ENCODE assay signal across 8 cellular contexts in the genomic region with DNA sequence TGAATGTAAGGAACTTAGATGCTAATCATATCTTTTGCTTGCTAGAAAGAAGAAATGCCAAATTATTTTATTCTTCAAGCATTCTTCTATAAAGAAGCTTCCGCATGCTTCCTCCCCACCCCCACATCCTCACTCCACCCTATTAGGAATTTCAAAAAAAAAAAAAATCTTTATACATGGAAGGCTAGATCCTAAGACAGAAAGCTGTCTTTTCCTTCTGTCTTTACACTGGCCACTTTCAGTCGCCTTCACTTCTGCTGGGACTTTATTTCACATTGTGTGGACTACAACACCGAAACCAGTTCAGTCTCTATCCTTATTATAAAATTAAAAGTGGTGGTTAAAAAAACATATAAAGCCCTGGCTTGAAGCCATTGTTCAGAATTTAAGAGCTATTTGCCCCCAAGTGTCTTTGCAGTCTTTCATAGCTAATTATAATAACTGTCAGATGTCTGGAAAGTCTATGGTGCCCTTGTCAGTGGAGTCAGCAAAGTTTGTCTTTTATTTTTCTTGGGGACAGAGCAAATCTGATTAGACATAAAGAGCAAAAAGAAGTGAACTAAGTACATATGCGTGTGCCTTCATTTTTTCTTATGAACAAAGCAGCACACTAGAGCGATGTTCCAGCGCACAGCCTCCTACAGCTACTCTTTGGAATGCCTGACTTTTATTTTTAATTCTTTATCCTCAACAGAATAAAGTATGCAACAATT.
A peak's percentile ranks its signal among the peaks of the same experiment; 100 is the strongest.
DNase-seq lines count a peak whose midpoint lies in the region; ATAC-seq, FAIRE-seq and TF ChIP-seq lines count a peak whose summit lies in the region.

No MANE protein-coding gene starts in this region.

- H3F3A ChIP-seq in GM23248 (ENCODE audit: insufficient read depth): peaks cover 32% of the 10 kb centered on the region

- no peak overlapping the region for H3K14ac ChIP-seq in trophoblast cell (ENCODE audit: low read length)

- no peaks in the 10 kb centered on the region for H3K27me3 ChIP-seq in GM23248 (replicated peaks; ENCODE audit: insufficient read depth)
- H3K27me3 ChIP-seq in trophoblast cell (ENCODE audit: insufficient read depth, low read length): no peaks in the 10 kb centered on the region

- peaks cover 3% of the 10 kb centered on the region for H3K79me1 ChIP-seq in trophoblast cell (ENCODE audit: low read length)

- WGBS in GM23248 (ENCODE audit: low coverage in 1 of 2, low lambda C conversion rate in 2 of 2, missing lambda C conversion rate in 2 of 2), 2 experiments: 1% methylated on average over 6 of the region's 6 CpGs
- no CpG with 5 or more reads among the region's 6 CpGs for WGBS in trophoblast cell (ENCODE audit: extremely low coverage, insufficient coverage, insufficient read length)

- no peak overlapping the region for H3K23ac ChIP-seq in trophoblast cell (ENCODE audit: low read length)

- peak overlapping the region; percentile 98 for H3K4me2 ChIP-seq in GM23248 (ENCODE audit: unreplicated experiment)
- peak overlapping the region; percentile 55 for H3K4me2 ChIP-seq in trophoblast cell (ENCODE audit: low read length)

- no peak overlapping the region for H2BK5ac ChIP-seq in trophoblast cell (ENCODE audit: low read depth, low read length, poor library complexity)

- H4K20me1 ChIP-seq in GM23248 (ENCODE audit: insufficient read depth): no peaks in the 10 kb centered on the region

- H3K4me1 ChIP-seq in GM23248 (ENCODE audit: insufficient read depth) (peaks cover 18% of the 10 kb centered on the region), trophoblast cell (ENCODE audit: control insufficient read depth in 1 of 2, insufficient read depth in 2 of 2, low read length in 2 of 2) (no peaks in the 10 kb centered on the region)

- peak overlapping the region; percentile 49 for H3K27ac ChIP-seq in GM23248
- no peak overlapping the region for H3K27ac ChIP-seq in trophoblast cell (ENCODE audit: low read depth, low read length)

- ATAC-seq in GM19463 (IDR thresholded peaks at IDR 0.05; ENCODE audit: unreplicated experiment): no peak

- H2BK120ac ChIP-seq in trophoblast cell (ENCODE audit: insufficient read depth, low read length, poor library complexity): peak overlapping the region; percentile 17

- no peak overlapping the region for H4K8ac ChIP-seq in trophoblast cell (ENCODE audit: low read depth, low read length)

- TF ChIP-seq CTCF in AG10803 (conservative IDR thresholded peaks at IDR 0.05; ENCODE audit: low read length): no peak

- DNase-seq in AG10803 (ENCODE audit: low read depth) (peak; percentile 50), GM23248 (peak; percentile 68), SW480 (ENCODE audit: low spot score) (peak; percentile 37), fibroblast of peridontal ligament (ENCODE audit: extremely low read depth) (peak; percentile 59), trophoblast cell (no peak), H54 (ENCODE audit: insufficient read length, low spot score) (no peak)
- DNase-seq in effector CD8-positive, alpha-beta T cell (lab: John Stamatoyannopoulos, UW): no peak

- H2BK12ac ChIP-seq in trophoblast cell (ENCODE audit: low read length): no peak overlapping the region

- no peak for FAIRE-seq in H54 (lab: Jason Lieb, UNC)

- H3K4ac ChIP-seq in trophoblast cell (ENCODE audit: low read depth, low read length): no peak overlapping the region

- no peaks in the 10 kb centered on the region; the same call in 1 of the 2 replicates for H3K9me2 ChIP-seq in GM23248 (ENCODE audit: insufficient read depth)

- in situ Hi-C loops in GM23248 (cut with MboI): no loop called here

- H3K9ac ChIP-seq in GM23248 (peak overlapping the region; percentile 77), trophoblast cell (ENCODE audit: low read length) (no peak overlapping the region)

- H3K18ac ChIP-seq in trophoblast cell (ENCODE audit: low read length): no peak overlapping the region

- H3K79me2 ChIP-seq in GM23248 (ENCODE audit: insufficient read depth): peaks cover 39% of the 10 kb centered on the region
- peaks cover 2% of the 10 kb centered on the region for H3K79me2 ChIP-seq in trophoblast cell (ENCODE audit: control insufficient read depth, insufficient read depth, low read length, poor library complexity)

- no peaks in the 10 kb centered on the region for H3K36me3 ChIP-seq in GM23248 (ENCODE audit: low read depth)
- H3K36me3 ChIP-seq in trophoblast cell (ENCODE audit: control insufficient read depth in 1 of 2, insufficient read depth in 2 of 2, low read length in 2 of 2): no peaks in the 10 kb centered on the region

- H3K4me3 ChIP-seq in AG10803 (ENCODE audit: low read length) (peak overlapping the region; percentile 88), GM23248 (peak overlapping the region; percentile 88), trophoblast cell (ENCODE audit: low read depth, low read length) (peak overlapping the region; percentile 34)

- no peak overlapping the region for H4K12ac ChIP-seq in trophoblast cell (ENCODE audit: low read depth, low read length)

- no peak overlapping the region for H2AK5ac ChIP-seq in trophoblast cell (ENCODE audit: low read length)

- H2AFZ ChIP-seq in GM23248 (peak overlapping the region; percentile 93), trophoblast cell (ENCODE audit: insufficient read depth, low read length, poor library complexity) (no peak overlapping the region)

- H3K9me3 ChIP-seq in GM23248 (ENCODE audit: low read depth): no peaks in the 10 kb centered on the region
- H3K9me3 ChIP-seq in trophoblast cell (ENCODE audit: insufficient read depth, low read depth, low read length): no peaks in the 10 kb centered on the region

- TF ChIP-seq POLR2A in H54 (IDR thresholded peaks at IDR 0.05; ENCODE audit: low read depth, low read length): no peak

- no peak overlapping the region for H4K91ac ChIP-seq in trophoblast cell (ENCODE audit: low read depth, low read length)

Comparison
In these comparisons a context has a peak if more than half of its experiments do, and no peak if none do; other contexts are left out.
1. DNase-seq: peak in AG10803 (single experiment), GM23248 (single experiment), SW480 (single experiment) and fibroblast of peridontal ligament (single experiment); none in trophoblast cell (0 of 2), effector CD8-positive, alpha-beta T cell (single experiment) and H54 (single experiment).
2. H3K4me3 ChIP-seq: peak in every context shown above with its lines; median percentile 88 in AG10803; 88 in GM23248; 34 in trophoblast cell.